ENCODE assay signal across 16 cellular contexts in genomic region chr3:172524611-172525010, GRCh38. TPM values are rescaled to one million over a fixed set of nuclear protein-coding genes. Genes with fewer than 3 reads are reported as not detected.
DNase-seq lines count a peak whose midpoint lies in the region; ATAC-seq, FAIRE-seq and TF ChIP-seq lines count a peak whose summit lies in the region.
"Had no signal": no experiment of that assay in that cellular context is flagged by ENCODE, and none has a peak within 500 bp of the region (broad histone marks: within the 10 kb centered on the region; RNA-seq: fewer than 3 reads in every experiment).

No MANE protein-coding gene starts in this region.

- H3K27me3 Mint-ChIP-seq in CD14-positive monocyte (ENCODE audit: low read depth in 3 of 3) (no peaks in the 10 kb centered on the region), astrocyte (ENCODE audit: low read depth, unreplicated experiment) (no peaks in the 10 kb centered on the region)

- no peak overlapping the region for H3K4me3 Mint-ChIP-seq in CD14-positive monocyte
- no peak overlapping the region for H3K4me3 Mint-ChIP-seq in astrocyte (ENCODE audit: unreplicated experiment)
- H3K4me3 Mint-ChIP-seq: WTC11 had no signal

- no peak for FAIRE-seq in astrocyte (lab: Jason Lieb, UNC)

- no peak overlapping the region for H3K4me2 ChIP-seq in astrocyte (ENCODE audit: low read length)

- H3K9me3 Mint-ChIP-seq in CD14-positive monocyte (no peaks in the 10 kb centered on the region), astrocyte (ENCODE audit: unreplicated experiment) (no peaks in the 10 kb centered on the region)
- H3K9me3 Mint-ChIP-seq: WTC11 had no signal

- no peak overlapping the region for H3K4me3 ChIP-seq in astrocyte (ENCODE audit: insufficient read depth, low read depth, low read length)
- no peak overlapping the region for H3K4me3 ChIP-seq in left lung
- H3K4me3 ChIP-seq in ascending aorta: no peak overlapping the region

- H2AFZ ChIP-seq in astrocyte (ENCODE audit: low read depth, low read length): no peak overlapping the region

- H3K27ac Mint-ChIP-seq in CD14-positive monocyte (peak overlapping the region in 6 of 7 donors; percentile 21 to 94 (median 90)), astrocyte (ENCODE audit: unreplicated experiment) (no peak overlapping the region)
- H3K27ac Mint-ChIP-seq: WTC11 had no signal

- H3K9ac ChIP-seq in astrocyte (ENCODE audit: low read length): no peak overlapping the region

- no peak for DNase-seq in CD14-positive monocyte (ENCODE audit: low spot score)
- DNase-seq in HCEC 1CT: peak; percentile 64
- peak; percentile 76 for DNase-seq in astrocyte (ENCODE audit: low read depth)
- DNase-seq in left lung: no peak
- no peak for DNase-seq in ascending aorta (ENCODE audit: low spot score in 2 of 2)
- DNase-seq in substantia nigra (lab: John Stamatoyannopoulos, UW): no peak
- no peak for DNase-seq in SIG-M5 treated with dmso at 0.1 percent for 504 hours (lab: John Stamatoyannopoulos, UW; ENCODE audit: unreplicated experiment)
- DNase-seq: activated T-cell treated with anti-CD3 and anti-CD28 coated beads for 4 hours, amygdala, H7, Karpas-422, NCI-H1694, NCI-H524, OCI-M1 had no signal

- peaks cover 11% of the 10 kb centered on the region in 2 donors for H3K36me3 Mint-ChIP-seq in CD14-positive monocyte
- no peaks in the 10 kb centered on the region for H3K36me3 Mint-ChIP-seq in astrocyte (ENCODE audit: low read depth, unreplicated experiment)
- H3K36me3 Mint-ChIP-seq: WTC11 had no signal

- H3K27me3 ChIP-seq in astrocyte (ENCODE audit: insufficient read depth, low read length) (no peaks in the 10 kb centered on the region), left lung (no peaks in the 10 kb centered on the region), ascending aorta (no peaks in the 10 kb centered on the region)

- H4K20me1 ChIP-seq in astrocyte (ENCODE audit: insufficient read depth, low read length): no peaks in the 10 kb centered on the region

- no peaks in the 10 kb centered on the region for H3K79me2 ChIP-seq in astrocyte (ENCODE audit: insufficient read depth, low read length)

- H3K9me3 ChIP-seq in astrocyte (ENCODE audit: insufficient read depth, low read depth, low read length) (no peaks in the 10 kb centered on the region), left lung (no peaks in the 10 kb centered on the region), ascending aorta (no peaks in the 10 kb centered on the region)

- intact Hi-C loops in CD14-positive monocyte (cut with micrococcal nuclease) (loop anchor here in 1 of 2 donors (5.0 kb wide), 1 partner anchor 68 kb away; no protein-coding TSS in a partner anchor), left lung (cut with DNase I) (loop anchor here in 1 of 2 donors (10.0 kb wide), 1 partner anchor 70 kb away; no protein-coding TSS in a partner anchor), ascending aorta (cut with DNase I) (no loop called here)

- H3K4me1 Mint-ChIP-seq in CD14-positive monocyte (peaks cover 35% of the 10 kb centered on the region), astrocyte (ENCODE audit: low read depth, unreplicated experiment) (peaks cover 18% of the 10 kb centered on the region)

- H3K4me1 ChIP-seq in astrocyte (ENCODE audit: insufficient read depth, low read length) (peaks cover 3% of the 10 kb centered on the region), left lung (peaks cover 0 to 24% of the 10 kb centered on the region in 2 donors), ascending aorta (no peaks in the 10 kb centered on the region)

- H3K36me3 ChIP-seq in astrocyte (ENCODE audit: insufficient read depth, low read length) (no peaks in the 10 kb centered on the region), left lung (no peaks in the 10 kb centered on the region), ascending aorta (no peaks in the 10 kb centered on the region)

- ATAC-seq in left lung (no peak), GM21825 (IDR thresholded peaks at IDR 0.05; ENCODE audit: unreplicated experiment) (no peak)
- ATAC-seq: WTC11 had no signal

- H3K27ac ChIP-seq in astrocyte (ENCODE audit: low read depth, low read length) (no peak overlapping the region), left lung (peak overlapping the region; percentile 27 to 95), ascending aorta (no peak overlapping the region), substantia nigra (ENCODE audit: low read depth, low read length, poor library complexity, severe bottlenecking) (no peak overlapping the region)

- TF ChIP-seq CTCF in CD14-positive monocyte (IDR thresholded peaks at IDR 0.05) (no peak), astrocyte (IDR thresholded peaks at IDR 0.05; ENCODE audit: insufficient read depth, low read depth, low read length) (no peak), left lung (IDR thresholded peaks at IDR 0.05) (no peak), ascending aorta (IDR thresholded peaks at IDR 0.05) (no peak)

RNA-seq across cellular contexts. Expression of gene TNFSF10, which starts 1.4 kb away (rescaled TPM):
- polyA plus RNA-seq in CD14-positive monocyte: 100 to 1,000 TPM; 264 to 293 TPM
- total RNA-seq in astrocyte: 1.8 and 6.1 TPM in 2 replicates
- total RNA-seq in left lung: 10 to 100 TPM; 52.2 to 95.2 TPM
- 89.8 TPM for total RNA-seq in ascending aorta
- total RNA-seq: H7 had no signal

Comparison
In these comparisons a context has a peak if more than half of its experiments do, and no peak if none do; other contexts are left out.
1. DNase-seq: peak in HCEC 1CT (single experiment) and astrocyte (single experiment); none in CD14-positive monocyte (single experiment), left lung (0 of 2), ascending aorta (0 of 2), substantia nigra (0 of 49) and SIG-M5 treated with dmso at 0.1 percent for 504 hours (single experiment).
2. H3K27ac ChIP-seq: peak in left lung (2 of 2); none in astrocyte (single experiment), ascending aorta (0 of 2) and substantia nigra (single experiment).